Comparison of ENCODE assay signal across 12 cellular contexts in genomic region chr7:117020605-117021002, GRCh38.
DNase-seq lines count a peak whose midpoint lies in the region; ATAC-seq, FAIRE-seq and TF ChIP-seq lines count a peak whose summit lies in the region.
"Had no signal": no experiment of that assay in that cellular context is flagged by ENCODE, and none has a peak within 500 bp of the region (broad histone marks: within the 10 kb centered on the region; RNA-seq: fewer than 3 reads in every experiment).

No MANE protein-coding gene starts in this region.

- 32 to 38% methylated on average over 1 of the region's 1 CpG for WGBS in esophagus squamous epithelium, 2 donors
- 61 to 66% methylated on average over 1 of the region's 1 CpG for WGBS in pancreas, 2 donors
- WGBS in thyroid gland, 2 donors: 79 to 80% methylated on average over 1 of the region's 1 CpG

- H3K27me3 ChIP-seq in esophagus squamous epithelium (no peaks in the 10 kb centered on the region), pancreas (no peaks in the 10 kb centered on the region), thyroid gland (no peaks in the 10 kb centered on the region)

- intact Hi-C loops in esophagus squamous epithelium (cut with DNase I) (no loop called here), pancreas (cut with DNase I) (no loop called here), thyroid gland (cut with DNase I) (no loop called here)

- H3K9me3 ChIP-seq in esophagus squamous epithelium (no peaks in the 10 kb centered on the region), pancreas (no peaks in the 10 kb centered on the region), thyroid gland (no peaks in the 10 kb centered on the region)

- TF ChIP-seq POLR2A in esophagus squamous epithelium (IDR thresholded peaks at IDR 0.05) (no peak), thyroid gland (IDR thresholded peaks at IDR 0.05) (no peak)

- H3K4me1 ChIP-seq in esophagus squamous epithelium: peaks cover 0 to 28% (median 6%) of the 10 kb centered on the region in 3 donors
- peaks cover 1 to 21% (median 7%) of the 10 kb centered on the region in 3 donors for H3K4me1 ChIP-seq in pancreas
- H3K4me1 ChIP-seq in thyroid gland: peaks cover 4 to 23% of the 10 kb centered on the region in 2 donors

- H3K27ac ChIP-seq in esophagus squamous epithelium (peak overlapping the region in 2 of 4 donors; percentile 27 to 43), pancreas (no peak overlapping the region), thyroid gland (peak overlapping the region in 1 of 3 donors; percentile 9)
- H3K27ac ChIP-seq: SK-N-MC had no signal

- no peak for TF ChIP-seq CTCF in esophagus squamous epithelium (IDR thresholded peaks at IDR 0.05)
- TF ChIP-seq CTCF in pancreas (IDR thresholded peaks at IDR 0.05): no peak
- no peak for TF ChIP-seq CTCF in thyroid gland (IDR thresholded peaks at IDR 0.05)

- peak in 3 of 4 donors; percentile 14 to 21 (median 19) for ATAC-seq in pancreas
- ATAC-seq in HG02763 (IDR thresholded peaks at IDR 0.05; ENCODE audit: unreplicated experiment): no peak

- DNase-seq in DMS53 (lab: John Stamatoyannopoulos, UW) (peak; percentile 69), NCI-H345 (lab: John Stamatoyannopoulos, UW) (peak; percentile 41), esophagus squamous epithelium (lab: John Stamatoyannopoulos, UW) (no peak), pancreas (no peak), A172 (ENCODE audit: low spot score) (no peak), thyroid gland (no peak)
- no peak for DNase-seq in activated CD4-positive, alpha-beta T cell treated with anti-CD3 and anti-CD28 coated beads, Interleukin-2, amount 50 U/mL, for 1 hour
- DNase-seq: activated CD8-positive, alpha-beta memory T cell treated with anti-CD3 and anti-CD28 coated beads, Interleukin-2, amount 50 U/mL, for 4 hours; Kasumi-1; stimulated activated CD4-positive, alpha-beta T cell treated with anti-CD3 and anti-CD28 coated beads, Interleukin-1b, Interleukin-23, amount 100 ng/mL, for 48 hours had no signal

- H3K36me3 ChIP-seq in esophagus squamous epithelium: no peaks in the 10 kb centered on the region
- H3K36me3 ChIP-seq in pancreas: no peaks in the 10 kb centered on the region
- H3K36me3 ChIP-seq in thyroid gland: no peaks in the 10 kb centered on the region

- H3K4me3 ChIP-seq in esophagus squamous epithelium (peak overlapping the region in 3 of 4 donors; percentile 25 to 57 (median 27)), pancreas (peak overlapping the region in 1 of 4 donors; percentile 1), thyroid gland (replicated peaks in 1 of 3) (no peak overlapping the region)
- H3K4me3 ChIP-seq: SK-N-MC had no signal

- no peak for FAIRE-seq in pancreas (lab: Jason Lieb, UNC)

Comparison
In these comparisons a context has a peak if more than half of its experiments do, and no peak if none do; other contexts are left out.
1. DNase-seq: peak in DMS53 (single experiment) and NCI-H345 (single experiment); none in esophagus squamous epithelium (single experiment), pancreas (0 of 6), activated CD4-positive, alpha-beta T cell treated with anti-CD3 and anti-CD28 coated beads, Interleukin-2, amount 50 U/mL, for 1 hour (single experiment), A172 (single experiment) and thyroid gland (0 of 2).
2. H3K4me3 ChIP-seq: peak in esophagus squamous epithelium (3 of 4); none in thyroid gland (0 of 3).